35 cellular contexts compared by ENCODE assay signal in genomic region chr16:7561908-7562405, GRCh38.
A peak's percentile ranks its signal among the peaks of the same experiment; 100 is the strongest.
DNase-seq lines count a peak whose midpoint lies in the region; ATAC-seq lines count a peak whose summit lies in the region.
"Had no signal": no experiment of that assay in that cellular context is flagged by ENCODE, and none has a peak within 500 bp of the region (broad histone marks: within the 10 kb centered on the region; RNA-seq: fewer than 3 reads in every experiment).

No MANE protein-coding gene starts in this region.

- no peak overlapping the region for H3K4ac ChIP-seq in trophoblast cell (ENCODE audit: low read depth, low read length)

- H4K8ac ChIP-seq in trophoblast cell (ENCODE audit: low read depth, low read length) = no peak overlapping the region

- H4K12ac ChIP-seq in trophoblast cell (ENCODE audit: low read depth, low read length) = no peak overlapping the region

- no peak overlapping the region for H2BK5ac ChIP-seq in trophoblast cell (ENCODE audit: low read depth, low read length, poor library complexity)

- no peaks in the 10 kb centered on the region for H3K4me1 ChIP-seq in trophoblast cell (ENCODE audit: control insufficient read depth in 1 of 2, insufficient read depth in 2 of 2, low read length in 2 of 2)
- H3K4me1 ChIP-seq: A549; BE2C; BLaER1; BLaER1 treated with 17β-estradiol and CSF1 and Interleukin-3, amounts not matched to agents 10 nM and 100 nM; Caco-2 had no signal

- peak overlapping the region; percentile 65 for H3K9ac ChIP-seq in trophoblast cell (ENCODE audit: low read length)
- H3K9ac ChIP-seq: BLaER1; BLaER1 treated with 17β-estradiol and CSF1 and Interleukin-3, amounts not matched to agents 10 nM and 100 nM had no signal

- CTCF ChIA-PET in activated naive CD4-positive, alpha-beta T cell treated with anti-CD3 and anti-CD28 coated beads, Interleukin-2, amount 10 ng/mL, durations not matched to agents 7 days and 5 days (lab: Charles Lee) = no interaction called here

- H3K36me3 Mint-ChIP-seq in activated naive CD4-positive, alpha-beta T cell treated with anti-CD3 and anti-CD28 coated beads, Interleukin-2, amount 10 ng/mL, durations not matched to agents 7 days and 5 days = no peaks in the 10 kb centered on the region
- H3K36me3 Mint-ChIP-seq: CD14-positive monocyte; CD4-positive, alpha-beta memory T cell; CD4-positive, CD25-positive, alpha-beta regulatory T cell; CD8-positive, alpha-beta memory T cell; CD8-positive, alpha-beta T cell had no signal

- DNase-seq in caudate nucleus (lab: John Stamatoyannopoulos, UW) (peak in 15 of 61 donors; percentile 7 to 58 (median 15)), head of caudate nucleus (peak in 22 of 42 donors; percentile 12 to 64 (median 24)), trophoblast cell (no peak), putamen (ENCODE audit: low spot score) (peak; percentile 63), cerebellum (ENCODE audit: low spot score) (no peak), NCI-H345 (lab: John Stamatoyannopoulos, UW) (no peak)
- DNase-seq in activated naive CD4-positive, alpha-beta T cell treated with anti-CD3 and anti-CD28 coated beads, Interleukin-2, amount 10 ng/mL, durations not matched to agents 7 days and 5 days = no peak
- DNase-seq: 8988T; ACHN; AML-193; BE2C; C1 segment of cervical spinal cord; Caco-2; Calu3; CD4-positive, alpha-beta memory T cell; CD4-positive, alpha-beta T cell; CD4-positive, CD25-positive, alpha-beta regulatory T cell; CD8-positive, alpha-beta memory T cell; CD8-positive, alpha-beta T cell; COR-L47; DMS 273 treated with DMSO at 0.1 percent for 48 hours; DMS153; DMS53; DMS79; DMS79 treated with DMSO at 0.1 percent for 48 hours; DND-41; EL had no signal

- peak overlapping the region; percentile 31 for H3K23ac ChIP-seq in trophoblast cell (ENCODE audit: low read length)

- no peak overlapping the region for H3K18ac ChIP-seq in trophoblast cell (ENCODE audit: low read length)

- no peaks in the 10 kb centered on the region for H3K79me1 ChIP-seq in trophoblast cell (ENCODE audit: low read length)

- H4K91ac ChIP-seq in trophoblast cell (ENCODE audit: low read depth, low read length) = no peak overlapping the region

- no peak overlapping the region for H3K4me2 ChIP-seq in trophoblast cell (ENCODE audit: low read length)
- H3K4me2 ChIP-seq: A549; BLaER1; BLaER1 treated with 17β-estradiol and CSF1 and Interleukin-3, amounts not matched to agents 10 nM and 100 nM had no signal

- no peak overlapping the region for H3K27ac Mint-ChIP-seq in activated naive CD4-positive, alpha-beta T cell treated with anti-CD3 and anti-CD28 coated beads, Interleukin-2, amount 10 ng/mL, durations not matched to agents 7 days and 5 days
- H3K27ac Mint-ChIP-seq: B cell; CD14-positive monocyte; CD4-positive, alpha-beta memory T cell; CD4-positive, alpha-beta T cell; CD4-positive, CD25-positive, alpha-beta regulatory T cell; CD8-positive, alpha-beta T cell had no signal

- H3K9me3 Mint-ChIP-seq in activated naive CD4-positive, alpha-beta T cell treated with anti-CD3 and anti-CD28 coated beads, Interleukin-2, amount 10 ng/mL, durations not matched to agents 7 days and 5 days = peaks cover 17% of the 10 kb centered on the region
- H3K9me3 Mint-ChIP-seq: CD14-positive monocyte had no signal

- H2BK12ac ChIP-seq in trophoblast cell (ENCODE audit: low read length) = no peak overlapping the region

- H2AK5ac ChIP-seq in trophoblast cell (ENCODE audit: low read length) = no peak overlapping the region

- H3K27me3 Mint-ChIP-seq in activated naive CD4-positive, alpha-beta T cell treated with anti-CD3 and anti-CD28 coated beads, Interleukin-2, amount 10 ng/mL, durations not matched to agents 7 days and 5 days = no peaks in the 10 kb centered on the region
- H3K27me3 Mint-ChIP-seq: B cell; CD4-positive, alpha-beta memory T cell; CD4-positive, alpha-beta T cell; CD4-positive, CD25-positive, alpha-beta regulatory T cell; CD8-positive, alpha-beta memory T cell had no signal

- H3K9me3 ChIP-seq in trophoblast cell (ENCODE audit: insufficient read depth, low read depth, low read length) = no peaks in the 10 kb centered on the region
- H3K9me3 ChIP-seq: A549; BE2C; BLaER1; BLaER1 treated with 17β-estradiol and CSF1 and Interleukin-3, amounts not matched to agents 10 nM and 100 nM; Caco-2 had no signal

- no peaks in the 10 kb centered on the region for H3K4me1 Mint-ChIP-seq in activated naive CD4-positive, alpha-beta T cell treated with anti-CD3 and anti-CD28 coated beads, Interleukin-2, amount 10 ng/mL, durations not matched to agents 7 days and 5 days
- H3K4me1 Mint-ChIP-seq: B cell; CD14-positive monocyte; CD4-positive, alpha-beta memory T cell; CD4-positive, CD25-positive, alpha-beta regulatory T cell; CD8-positive, alpha-beta memory T cell had no signal

- no peaks in the 10 kb centered on the region for H3K27me3 ChIP-seq in trophoblast cell (ENCODE audit: insufficient read depth, low read length)
- H3K27me3 ChIP-seq: BE2C; BLaER1; BLaER1 treated with 17β-estradiol and CSF1 and Interleukin-3, amounts not matched to agents 10 nM and 100 nM had no signal

- no peak overlapping the region for H3K14ac ChIP-seq in trophoblast cell (ENCODE audit: low read length)

- no peak overlapping the region for H3K4me3 Mint-ChIP-seq in activated naive CD4-positive, alpha-beta T cell treated with anti-CD3 and anti-CD28 coated beads, Interleukin-2, amount 10 ng/mL, durations not matched to agents 7 days and 5 days
- H3K4me3 Mint-ChIP-seq: B cell; CD14-positive monocyte; CD4-positive, alpha-beta memory T cell; CD4-positive, alpha-beta T cell; CD4-positive, CD25-positive, alpha-beta regulatory T cell; CD8-positive, alpha-beta memory T cell; CD8-positive, alpha-beta T cell had no signal

- no peaks in the 10 kb centered on the region for H3K79me2 ChIP-seq in trophoblast cell (ENCODE audit: control insufficient read depth, insufficient read depth, low read length, poor library complexity)

- no peaks in the 10 kb centered on the region for H3K36me3 ChIP-seq in trophoblast cell (ENCODE audit: control insufficient read depth in 1 of 2, insufficient read depth in 2 of 2, low read length in 2 of 2)
- H3K36me3 ChIP-seq: BE2C; BLaER1; BLaER1 treated with 17β-estradiol and CSF1 and Interleukin-3, amounts not matched to agents 10 nM and 100 nM had no signal

- H2AFZ ChIP-seq in trophoblast cell (ENCODE audit: insufficient read depth, low read length, poor library complexity) = no peak overlapping the region

- H3K4me3 ChIP-seq in trophoblast cell (ENCODE audit: low read depth, low read length) = no peak overlapping the region
- H3K4me3 ChIP-seq: A549; BLaER1; BLaER1 treated with 17β-estradiol and CSF1 and Interleukin-3, amounts not matched to agents 10 nM and 100 nM had no signal

- ATAC-seq in HG03025 (IDR thresholded peaks at IDR 0.05; ENCODE audit: low FRiP score, unreplicated experiment) = no peak
- ATAC-seq: A549; CD8-positive, alpha-beta T cell had no signal

- no CpG with 5 or more reads among the region's 5 CpGs for WGBS in trophoblast cell (ENCODE audit: extremely low coverage, insufficient coverage, insufficient read length)

- intact Hi-C loops in head of caudate nucleus (cut with DNase I) = no loop called here

- H2BK120ac ChIP-seq in trophoblast cell (ENCODE audit: insufficient read depth, low read length, poor library complexity) = no peak overlapping the region

- H3K27ac ChIP-seq in caudate nucleus (ENCODE audit: low read depth, low read length) (peak overlapping the region; percentile 74), trophoblast cell (ENCODE audit: low read depth, low read length) (no peak overlapping the region)
- H3K27ac ChIP-seq: 22Rv1; A549; BLaER1; BLaER1 treated with 17β-estradiol and CSF1 and Interleukin-3, amounts not matched to agents 10 nM and 100 nM; C4-2B had no signal

Comparison
In these comparisons a context has a peak if more than half of its experiments do, and no peak if none do; other contexts are left out.
1. DNase-seq: peak in head of caudate nucleus (22 of 42) and putamen (single experiment); none in trophoblast cell (0 of 2), activated naive CD4-positive, alpha-beta T cell treated with anti-CD3 and anti-CD28 coated beads, Interleukin-2, amount 10 ng/mL, durations not matched to agents 7 days and 5 days (single experiment), cerebellum (single experiment) and NCI-H345 (single experiment).